Comparison of ENCODE assay signal across 2 cellular contexts in the genomic region with DNA sequence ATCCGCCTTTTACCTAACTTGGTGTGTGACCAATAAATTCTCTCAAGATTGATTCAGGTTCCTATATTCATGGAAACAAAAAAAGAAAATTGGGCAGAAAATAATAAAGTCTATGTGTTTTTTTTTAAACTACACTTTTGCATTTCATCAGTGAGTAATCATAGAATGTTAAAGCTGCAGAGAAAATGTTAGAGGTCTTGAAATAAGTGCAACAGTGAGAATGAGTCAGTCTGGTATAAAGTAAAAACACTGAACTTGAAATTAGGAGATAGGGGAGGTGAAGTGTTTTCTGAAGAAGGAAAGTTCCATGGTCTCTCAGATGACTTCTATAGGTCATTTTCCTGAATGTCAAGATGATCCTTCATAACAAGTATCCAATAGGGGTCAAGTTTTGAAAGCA.
TF ChIP-seq lines count a peak whose summit lies in the region.

No MANE protein-coding gene starts in this region.

TF ChIP-seq in GM23338, 12 proteins besides CTCF, POLR2A, EP300 and RAD21:
- TF ChIP-seq, protein P1, sequence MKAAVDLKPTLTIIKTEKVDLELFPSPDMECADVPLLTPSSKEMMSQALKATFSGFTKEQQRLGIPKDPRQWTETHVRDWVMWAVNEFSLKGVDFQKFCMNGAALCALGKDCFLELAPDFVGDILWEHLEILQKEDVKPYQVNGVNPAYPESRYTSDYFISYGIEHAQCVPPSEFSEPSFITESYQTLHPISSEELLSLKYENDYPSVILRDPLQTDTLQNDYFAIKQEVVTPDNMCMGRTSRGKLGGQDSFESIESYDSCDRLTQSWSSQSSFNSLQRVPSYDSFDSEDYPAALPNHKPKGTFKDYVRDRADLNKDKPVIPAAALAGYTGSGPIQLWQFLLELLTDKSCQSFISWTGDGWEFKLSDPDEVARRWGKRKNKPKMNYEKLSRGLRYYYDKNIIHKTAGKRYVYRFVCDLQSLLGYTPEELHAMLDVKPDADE (IDR thresholded peaks at IDR 0.05), result no peak
- TF ChIP-seq EZH2 (IDR thresholded peaks at IDR 0.05; ENCODE audit: low read depth, unreplicated experiment) (no peak), JUNB (IDR thresholded peaks at IDR 0.05; ENCODE audit: unreplicated experiment) (no peak)

TF ChIP-seq in HepG2, 621 proteins besides CTCF, POLR2A, EP300 and RAD21 (continued from another document):
- TF ChIP-seq, protein P2, sequence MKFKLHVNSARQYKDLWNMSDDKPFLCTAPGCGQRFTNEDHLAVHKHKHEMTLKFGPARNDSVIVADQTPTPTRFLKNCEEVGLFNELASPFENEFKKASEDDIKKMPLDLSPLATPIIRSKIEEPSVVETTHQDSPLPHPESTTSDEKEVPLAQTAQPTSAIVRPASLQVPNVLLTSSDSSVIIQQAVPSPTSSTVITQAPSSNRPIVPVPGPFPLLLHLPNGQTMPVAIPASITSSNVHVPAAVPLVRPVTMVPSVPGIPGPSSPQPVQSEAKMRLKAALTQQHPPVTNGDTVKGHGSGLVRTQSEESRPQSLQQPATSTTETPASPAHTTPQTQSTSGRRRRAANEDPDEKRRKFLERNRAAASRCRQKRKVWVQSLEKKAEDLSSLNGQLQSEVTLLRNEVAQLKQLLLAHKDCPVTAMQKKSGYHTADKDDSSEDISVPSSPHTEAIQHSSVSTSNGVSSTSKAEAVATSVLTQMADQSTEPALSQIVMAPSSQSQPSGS (CRISPR knock-in tag; IDR thresholded peaks at IDR 0.05), result no peak
- no peak for TF ChIP-seq SOX6 (IDR thresholded peaks at IDR 0.05)
- TF ChIP-seq SOX6 (CRISPR knock-in tag; IDR thresholded peaks at IDR 0.05), result no peak
